24 cellular contexts compared by ENCODE assay signal in genomic region chr1:205947024-205947423, GRCh38. TPM values are rescaled to one million over a fixed set of nuclear protein-coding genes. Genes with fewer than 3 reads are reported as not detected.
DNase-seq lines count a peak whose midpoint lies in the region; ATAC-seq, FAIRE-seq and TF ChIP-seq lines count a peak whose summit lies in the region.
"Had no signal": no experiment of that assay in that cellular context is flagged by ENCODE, and none has a peak within 500 bp of the region (broad histone marks: within the 10 kb centered on the region; RNA-seq: fewer than 3 reads in every experiment).

No MANE protein-coding gene starts in this region.

- H3K27me3 ChIP-seq in bronchial epithelial cell (ENCODE audit: control insufficient read depth, insufficient read depth, low read length) (peaks cover 45% of the 10 kb centered on the region), neuronal stem cell (ENCODE audit: control insufficient read depth in 3 of 3, insufficient read depth in 3 of 3, low read depth in 1 of 3, low read length in 3 of 3) (peaks cover 0 to 34% (median 0%) of the 10 kb centered on the region in 3 experiments)

- no peak overlapping the region for H3K14ac ChIP-seq in neuronal stem cell (ENCODE audit: low read length)

- H3K4me2 ChIP-seq in neuronal stem cell (ENCODE audit: insufficient read depth, low read length, poor library complexity, severe bottlenecking) = no peak overlapping the region
- H3K4me2 ChIP-seq: A549 had no signal

- TF ChIP-seq CTCF in bronchial epithelial cell (IDR thresholded peaks at IDR 0.05; ENCODE audit: insufficient read depth, low read length, severe bottlenecking) = no peak

- no peak overlapping the region for H3K27ac ChIP-seq in neuronal stem cell (replicated peaks; ENCODE audit: low read length)
- H3K27ac ChIP-seq: A549, heart left ventricle, tibial nerve had no signal

- no peak overlapping the region for H3K23ac ChIP-seq in neuronal stem cell (ENCODE audit: low read depth, low read length, poor library complexity)

- H4K8ac ChIP-seq in neuronal stem cell (ENCODE audit: low read depth, low read length) = no peak overlapping the region

- H3K4ac ChIP-seq in neuronal stem cell (ENCODE audit: low read length) = no peak overlapping the region

- no peaks in the 10 kb centered on the region for H3K9me3 ChIP-seq in neuronal stem cell (replicated peaks in 1 of 2; ENCODE audit: control insufficient read depth in 2 of 2, insufficient read depth in 1 of 2, low read depth in 1 of 2, low read length in 2 of 2)
- H3K9me3 ChIP-seq: A549, heart left ventricle, tibial nerve had no signal

- H2BK12ac ChIP-seq in neuronal stem cell (ENCODE audit: low read length) = peak overlapping the region; percentile 12

- no peak for FAIRE-seq in bronchial epithelial cell (lab: Jason Lieb, UNC)
- FAIRE-seq: A549, endothelial cell of umbilical vein, GM12891 had no signal

- H3K36me3 ChIP-seq in bronchial epithelial cell (ENCODE audit: control insufficient read depth, insufficient read depth, low read length) = no peaks in the 10 kb centered on the region
- H3K36me3 ChIP-seq in neuronal stem cell (replicated peaks in 1 of 2; ENCODE audit: control insufficient read depth in 2 of 2, insufficient read depth in 2 of 2, low read length in 2 of 2) = no peaks in the 10 kb centered on the region
- H3K36me3 ChIP-seq: heart left ventricle, tibial nerve had no signal

- no peak overlapping the region for H2BK15ac ChIP-seq in neuronal stem cell (ENCODE audit: low read length)

- intact Hi-C loops in left ventricle myocardium superior (cut with micrococcal nuclease) (no loop called here), cardiac septum (cut with DNase I) (no loop called here)

- H3K18ac ChIP-seq in neuronal stem cell (ENCODE audit: low read length) = peak overlapping the region; percentile 42

- ATAC-seq in left ventricle myocardium superior (peak; percentile 9), GM21619 (IDR thresholded peaks at IDR 0.05; ENCODE audit: unreplicated experiment) (no peak)
- ATAC-seq: A549, heart left ventricle, sciatic nerve had no signal

- no peak overlapping the region for H2AFZ ChIP-seq in neuronal stem cell (ENCODE audit: low read length)

- no peak overlapping the region for H3K9ac ChIP-seq in neuronal stem cell (ENCODE audit: low read depth, low read length, poor library complexity)

- no peak overlapping the region for H3K4me3 ChIP-seq in bronchial epithelial cell (ENCODE audit: low read depth, low read length)
- no peak overlapping the region for H3K4me3 ChIP-seq in neuronal stem cell (ENCODE audit: low read length in 2 of 2)
- H3K4me3 ChIP-seq: A549, heart left ventricle, tibial nerve had no signal

- peaks cover 0 to 9% of the 10 kb centered on the region in 2 donors for H3K4me1 ChIP-seq in neuronal stem cell (ENCODE audit: control insufficient read depth in 2 of 2, insufficient read depth in 1 of 2, low read depth in 1 of 2, low read length in 2 of 2)
- H3K4me1 ChIP-seq: tibial nerve had no signal

- no peaks in the 10 kb centered on the region for H3K79me1 ChIP-seq in neuronal stem cell (ENCODE audit: low read depth, low read length)

- no CpG with 5 or more reads among the region's 4 CpGs for WGBS in neuronal stem cell (ENCODE audit: extremely low coverage in 2 of 2, insufficient read length in 2 of 2, insufficient replicate concordance in 1 of 2), 2 donors

- H4K91ac ChIP-seq in neuronal stem cell (ENCODE audit: low read depth, low read length, poor library complexity) = no peak overlapping the region

- DNase-seq in left ventricle myocardium superior (no peak), cardiac septum (ENCODE audit: low spot score) (no peak), bronchial epithelial cell (ENCODE audit: low read depth) (peak; percentile 74), neuronal stem cell (ENCODE audit: low spot score) (no peak), NCI-H1092 (lab: John Stamatoyannopoulos, UW) (no peak), iPS-NIHi11 (ENCODE audit: low spot score) (no peak), occipital lobe (lab: John Stamatoyannopoulos, UW) (no peak)
- DNase-seq: activated CD4-positive, alpha-beta T cell treated with anti-CD3 and anti-CD28 coated beads, Interleukin-2, amount 10 ng/mL, durations not matched to agents 7 days and 5 days; anterior cingulate cortex; central memory CD4-positive, alpha-beta T cell; dermis blood vessel endothelial cell; heart left ventricle; KBM-7; MV-4-11; NCI-H524 had no signal

- H2BK5ac ChIP-seq in neuronal stem cell (ENCODE audit: low read length) = no peak overlapping the region

- H2BK120ac ChIP-seq in neuronal stem cell (ENCODE audit: low read depth, low read length) = no peak overlapping the region

- peak overlapping the region; percentile 6 for H2AK5ac ChIP-seq in neuronal stem cell (ENCODE audit: low read depth, low read length)

RNA-seq across cellular contexts. Expression of gene SLC26A9, which starts 3.8 kb away (rescaled TPM):
- total RNA-seq in left ventricle myocardium superior (34.0 TPM), cardiac septum (9.8 TPM), bronchial epithelial cell (0.26 TPM in 1 of 2 replicates, not detected in the other), occipital lobe (not detected)
- 0.03 TPM for polyA plus RNA-seq in neuronal stem cell (2013, experiment 1 of 2)
- polyA plus RNA-seq in neuronal stem cell (2013, experiment 2 of 2) = 0.03 TPM
- total RNA-seq: activated CD4-positive, alpha-beta T cell treated with anti-CD3 and anti-CD28 coated beads, Interleukin-2, amount 10 ng/mL, durations not matched to agents 7 days and 5 days; activated T-helper 1 cell treated with anti-CD3 and anti-CD28 coated beads, Interleukin-12 subunit alpha, Interleukin-12 subunit beta, Interleukin-2, Interleukin-4 antibody, amounts not matched to agents 30 ng/mL and 10 ng/mL and 1 ng/mL, durations not matched to agents 14 hours and 24 hours and 36 hours; dermis blood vessel endothelial cell; H4; sciatic nerve; T-helper 2 cell treated with Interferon-gamma antibody and Interleukin-4, amounts not matched to agents 100 ng/mL and 5 ng/mL, for 36 hours; tibial nerve had no signal

RNA-seq across cellular contexts. Expression of gene RAB7B, which starts 56.2 kb away (rescaled TPM):
- 1.6 TPM for total RNA-seq in left ventricle myocardium superior
- total RNA-seq in cardiac septum = 2.1 TPM
- 2.9 and 4.9 TPM in 2 replicates for total RNA-seq in bronchial epithelial cell
- polyA plus RNA-seq in neuronal stem cell (2013, experiment 1 of 2) = 0.26 TPM
- 0.35 TPM for polyA plus RNA-seq in neuronal stem cell (2013, experiment 2 of 2)
- total RNA-seq in occipital lobe = 0.78 TPM
- total RNA-seq: activated CD4-positive, alpha-beta T cell treated with anti-CD3 and anti-CD28 coated beads, Interleukin-2, amount 10 ng/mL, durations not matched to agents 7 days and 5 days; activated T-helper 1 cell treated with anti-CD3 and anti-CD28 coated beads, Interleukin-12 subunit alpha, Interleukin-12 subunit beta, Interleukin-2, Interleukin-4 antibody, amounts not matched to agents 30 ng/mL and 10 ng/mL and 1 ng/mL, durations not matched to agents 14 hours and 24 hours and 36 hours; dermis blood vessel endothelial cell; endothelial cell of umbilical vein; T-helper 2 cell treated with Interferon-gamma antibody and Interleukin-4, amounts not matched to agents 100 ng/mL and 5 ng/mL, for 36 hours had no signal
